Comparison of ENCODE assay signal across 10 cellular contexts in the genomic region with DNA sequence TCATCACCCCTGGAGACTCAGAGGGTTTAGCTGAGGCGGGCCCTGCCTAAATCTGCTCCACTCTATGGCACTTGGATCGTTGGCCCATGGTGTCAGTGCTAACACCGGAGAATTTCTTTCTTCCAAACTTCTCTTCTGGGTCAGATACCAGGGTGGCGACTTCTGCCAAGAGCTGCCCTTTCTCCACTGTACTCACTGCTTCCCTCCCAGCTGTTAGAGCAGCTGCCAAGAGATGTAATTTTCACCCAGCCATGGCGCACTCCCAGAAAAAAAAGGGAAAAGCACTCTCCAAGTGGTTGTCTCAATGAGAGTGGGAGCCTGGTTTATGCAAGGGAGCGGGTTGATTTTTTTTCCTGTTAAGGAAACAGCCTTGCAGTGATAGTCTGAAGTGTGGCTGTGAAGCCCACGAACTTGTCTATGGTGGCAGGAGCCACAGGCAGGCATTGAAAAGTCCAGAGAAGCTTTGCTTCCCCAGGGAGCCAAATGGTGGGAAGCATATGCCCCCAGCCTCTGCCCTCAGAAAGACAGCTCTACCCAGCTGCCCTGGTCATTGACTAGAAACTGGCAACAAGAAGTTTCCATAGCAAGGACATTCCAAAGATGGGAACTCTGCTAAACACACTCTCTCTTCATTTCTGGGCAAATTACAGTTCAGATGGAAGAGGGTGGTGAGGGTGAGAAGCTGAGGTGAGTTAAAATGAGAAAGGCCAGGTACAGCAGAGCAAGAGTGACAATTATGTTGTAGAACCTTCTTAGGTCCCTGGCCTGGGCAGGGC. TPM values are rescaled to one million over a fixed set of nuclear protein-coding genes. Genes with fewer than 3 reads are reported as not detected.
DNase-seq lines count a peak whose midpoint lies in the region; ATAC-seq and TF ChIP-seq lines count a peak whose summit lies in the region.
"Had no signal": no experiment of that assay in that cellular context is flagged by ENCODE, and none has a peak within 500 bp of the region (broad histone marks: within the 10 kb centered on the region; RNA-seq: fewer than 3 reads in every experiment).

No MANE protein-coding gene starts in this region.

- H3K27ac ChIP-seq in PC-9, result no peak overlapping the region

- no peaks in the 10 kb centered on the region for H3K79me2 ChIP-seq in PC-9 (ENCODE audit: low read depth)

- H2AFZ ChIP-seq in PC-9, result no peak overlapping the region

- ATAC-seq in GM21576 (IDR thresholded peaks at IDR 0.05; ENCODE audit: unreplicated experiment) (no peak), GM19328 (IDR thresholded peaks at IDR 0.05; ENCODE audit: unreplicated experiment) (no peak)
- ATAC-seq: activated CD8-positive, alpha-beta memory T cell treated with anti-CD3 and anti-CD28 coated beads, Interleukin-2, amount 10 ng/mL, durations not matched to agents 7 days and 5 days had no signal

- no peaks in the 10 kb centered on the region for H3K9me3 ChIP-seq in PC-9 (ENCODE audit: insufficient read depth, low read depth)

- H3K4me3 ChIP-seq in PC-9 (no peak overlapping the region), fibroblast of the aortic adventitia (ENCODE audit: low read depth, low read length) (no peak overlapping the region)

- BruUV-seq in PC-9 (replicated peaks; lab: Mats Ljungman, UMichigan), result TSS peak; percentile 29

- intact Hi-C loops in PC-9 (cut with micrococcal nuclease; ENCODE audit: unreplicated experiment), result loop anchor here (2.0 kb wide), 1 partner anchor 42 kb away; a partner anchor contains a TSS

- POLR2A ChIA-PET in PC-9 (lab: Charles Lee; ENCODE audit: unreplicated experiment), result interaction anchor here (0.5 to 0.6 kb wide), 2 partner anchors 106 to 528 kb away, joined by 4 to 5 read pairs; a partner anchor contains a TSS

- CTCF ChIA-PET in PC-9 (lab: Charles Lee), result interaction anchor here (0.6 to 1.9 kb wide), 3 partner anchors 10 to 75 kb away, joined by 5 to 8 read pairs (median 5); a partner anchor contains a TSS

- H3K4me2 ChIP-seq in PC-9, result peak overlapping the region; percentile 26

- peaks cover 14% of the 10 kb centered on the region for H3K4me1 ChIP-seq in PC-9 (replicated peaks; ENCODE audit: insufficient read depth)

- TF ChIP-seq CTCF in PC-9 (conservative IDR thresholded peaks at IDR 0.05) (no peak), fibroblast of the aortic adventitia (IDR thresholded peaks at IDR 0.05; ENCODE audit: insufficient read depth, low read length) (no peak)

- H3K9me2 ChIP-seq in PC-9 (ENCODE audit: insufficient read depth), result no peaks in the 10 kb centered on the region

- DNase-seq in Ammon's horn (ENCODE audit: low spot score) (peak; percentile 31), PC-9 (no peak), fibroblast of the aortic adventitia (ENCODE audit: low read depth) (peak; percentile 82), pons (ENCODE audit: low spot score) (peak; percentile 60), D341Med (ENCODE audit: low spot score) (no peak), DMS153 treated with DMSO at 0.1 percent for 48 hours (lab: John Stamatoyannopoulos, UW; ENCODE audit: unreplicated experiment) (no peak)
- DNase-seq: activated CD8-positive, alpha-beta memory T cell treated with anti-CD3 and anti-CD28 coated beads, Interleukin-2, amount 10 ng/mL, durations not matched to agents 7 days and 5 days; stimulated activated CD4-positive, alpha-beta T cell treated with anti-CD3 and anti-CD28 coated beads, Interleukin-4, amount 100 ng/mL, for 24 hours had no signal

- no peaks in the 10 kb centered on the region for H3K27me3 ChIP-seq in PC-9 (ENCODE audit: insufficient read depth, low read depth)

- peaks cover 3% of the 10 kb centered on the region; the same call in 1 of the 2 replicates for H4K20me1 ChIP-seq in PC-9 (ENCODE audit: insufficient read depth)

- peaks cover 19% of the 10 kb centered on the region for H3K36me3 ChIP-seq in PC-9 (ENCODE audit: low read depth)

- peaks cover 10% of the 10 kb centered on the region; the same call in 1 of the 2 replicates for H3F3A ChIP-seq in PC-9 (ENCODE audit: insufficient read depth, low read depth)

RNA-seq across cellular contexts. Expression of a gene that starts 10.7 kb away (rescaled TPM):
- total RNA-seq in PC-9 (2021) (41.6 and 50.4 TPM in 2 replicates), fibroblast of the aortic adventitia (ENCODE audit: low replicate concordance) (42.6 and 46.3 TPM in 2 replicates)

RNA-seq across cellular contexts. Expression of a gene that starts 11.3 kb away (rescaled TPM):
- total RNA-seq in PC-9 (2021) (27.2 and 28.1 TPM in 2 replicates), fibroblast of the aortic adventitia (ENCODE audit: low replicate concordance) (15.4 and 19.3 TPM in 2 replicates)

RNA-seq across cellular contexts. Expression of a gene that starts 22.0 kb away (rescaled TPM):
- total RNA-seq in PC-9 (2021) (11.0 and 16.9 TPM in 2 replicates), fibroblast of the aortic adventitia (ENCODE audit: low replicate concordance) (369 and 631 TPM in 2 replicates)

RNA-seq across cellular contexts. Expression of a gene that starts 42.6 kb away (rescaled TPM):
- total RNA-seq in PC-9 (2021) (20.1 and 20.3 TPM in 2 replicates), fibroblast of the aortic adventitia (ENCODE audit: low replicate concordance) (8.6 and 12.9 TPM in 2 replicates)

Comparison
In these comparisons a context has a peak if more than half of its experiments do, and no peak if none do; other contexts are left out.
1. DNase-seq: peak in Ammon's horn (single experiment), fibroblast of the aortic adventitia (single experiment) and pons (single experiment); none in PC-9 (0 of 2), D341Med (single experiment) and DMS153 treated with DMSO at 0.1 percent for 48 hours (single experiment).
2. RNA of a gene that starts 22.0 kb away (total RNA-seq): 369 to 631 TPM in fibroblast of the aortic adventitia; 11.0 to 16.9 TPM in PC-9; every median in the first group is over 10 times any median in the second.